ENCODE assay signal across 27 cellular contexts in the genomic region with DNA sequence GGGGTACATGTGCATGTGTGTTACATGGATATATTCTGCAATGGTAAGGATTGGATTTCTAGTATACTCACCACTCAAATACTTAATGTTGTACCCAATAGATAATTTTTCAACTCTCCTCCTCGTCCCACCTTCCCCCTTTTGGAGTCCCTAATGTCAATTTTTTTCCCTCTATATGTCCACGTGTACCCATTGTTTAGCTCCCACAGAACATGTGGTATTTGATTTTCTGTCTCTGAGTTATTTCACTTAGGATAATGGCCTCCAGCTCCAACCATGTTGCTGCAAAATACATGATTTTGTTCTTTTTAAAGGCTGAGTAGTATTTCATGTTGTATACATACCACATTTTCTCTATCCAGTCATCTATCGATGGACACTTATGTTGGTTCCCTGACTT.
"Had no signal": no experiment of that assay in that cellular context is flagged by ENCODE, and none has a peak within 500 bp of the region (broad histone marks: within the 10 kb centered on the region; RNA-seq: fewer than 3 reads in every experiment).

No MANE protein-coding gene starts in this region.

- H3K9me3 ChIP-seq: suprapubic skin, testis, thoracic aorta, thyroid gland, upper lobe of right lung, uterus, vagina had no signal

- ATAC-seq: stimulated activated effector memory CD8-positive, alpha-beta T cell treated with anti-CD3 and anti-CD28 coated beads, Interleukin-12 subunit alpha, Interleukin-12 subunit beta, amount 100 ng/mL, for 72 hours; stimulated activated memory B cell treated with anti-CD40 and anti-IgM and Interleukin-4, amounts not matched to agents 10 μg/mL and 1 μg/mL and 100 μg/mL, for 72 hours; stimulated activated naive B cell treated with anti-CD40 and anti-IgM and Interleukin-4, amounts not matched to agents 10 μg/mL and 1 μg/mL and 100 μg/mL, for 72 hours; stimulated activated naive CD8-positive, alpha-beta T cell treated with anti-CD3 and anti-CD28 coated beads, Interleukin-15, amount 100 ng/mL, for 72 hours; stimulated activated naive CD8-positive, alpha-beta T cell treated with anti-CD3 and anti-CD28 coated beads, Interleukin-15, Interleukin-2, amounts not matched to agents 100 U/mL and 50 U/mL, for 24 hours; upper lobe of right lung had no signal

- H3K27ac ChIP-seq: stomach, suprapubic skin, testis, thoracic aorta, thyroid gland, tibial artery, tibial nerve, transverse colon, upper lobe of left lung, upper lobe of right lung, uterus, vagina had no signal

- H3K4me1 ChIP-seq: stomach, suprapubic skin, testis, thyroid gland, transverse colon, upper lobe of left lung, upper lobe of right lung, uterus, vagina had no signal

- DNase-seq: stimulated activated CD4-positive, alpha-beta T cell treated with anti-CD3 and anti-CD28 coated beads, Interleukin-2, amount 100 ng/mL, for 48 hours; stimulated activated CD4-positive, alpha-beta T cell treated with anti-CD3 and anti-CD28 coated beads, Interleukin-4, amount 100 ng/mL, for 1 hour; stimulated activated CD4-positive, alpha-beta T cell treated with anti-CD3 and anti-CD28 coated beads, Interleukin-4, amount 100 ng/mL, for 24 hours; stimulated activated CD4-positive, alpha-beta T cell treated with anti-CD3 and anti-CD28 coated beads, Interleukin-4, amount 100 ng/mL, for 4 hours; stimulated activated CD8-positive, alpha-beta memory T cell treated with anti-CD3 and anti-CD28 coated beads, Interleukin-4, amount 100 ng/mL, for 48 hours; stimulated activated naive B cell treated with anti-CD40 and anti-IgM and Interleukin-4, amounts not matched to agents 10 μg/mL and 1 μg/mL and 100 μg/mL, for 72 hours; stimulated activated naive CD4-positive, alpha-beta T cell; stimulated activated naive CD4-positive, alpha-beta T cell treated with Interleukin-2 at 50 U/mL for 16 hours; stimulated activated naive CD8-positive, alpha-beta T cell treated with anti-CD3 and anti-CD28 coated beads, Interleukin-15, amount 100 ng/mL, for 72 hours; stimulated activated naive CD8-positive, alpha-beta T cell treated with anti-CD3 and anti-CD28 coated beads, Interleukin-15, Interleukin-2, amounts not matched to agents 100 U/mL and 50 U/mL, for 24 hours; stomach; substantia nigra; testis; thyroid gland; tibial artery; transverse colon; trophoblast cell; upper lobe of left lung; upper lobe of right lung; uterus had no signal

- H3K36me3 ChIP-seq: stomach, suprapubic skin, thoracic aorta, thyroid gland, tibial artery, tibial nerve, transverse colon, upper lobe of left lung, upper lobe of right lung, uterus, vagina had no signal

- H3K4me3 ChIP-seq: stomach, suprapubic skin, testis, thoracic aorta, thyroid gland, tibial artery, tibial nerve, transverse colon, upper lobe of left lung, upper lobe of right lung, uterus, vagina had no signal

- H3K27me3 ChIP-seq: stomach, suprapubic skin, testis, thyroid gland, tibial artery, tibial nerve, transverse colon, upper lobe of left lung, upper lobe of right lung, uterus, vagina had no signal

- FAIRE-seq: urothelium cell line had no signal
